Comparison of ENCODE assay signal across 1 cellular context in genomic region chr11:18322818-18323570, GRCh38.
TF ChIP-seq lines count a peak whose summit lies in the region.

No MANE protein-coding gene starts in this region.

TF ChIP-seq in K562, 482 proteins besides CTCF, POLR2A, EP300 and RAD21:
- TF ChIP-seq BHLHE40 (IDR thresholded peaks at IDR 0.05; ENCODE audit: low read length) (0 out of 2 replicates have a peak, but pooled peaks have one; percentile 29), L3MBTL2 (IDR thresholded peaks at IDR 0.05) (no peak), PKNOX1 (IDR thresholded peaks at IDR 0.05) (peak; percentile 84), SETDB1 (IDR thresholded peaks at IDR 0.05; ENCODE audit: low read length) (no peak), MGA (IDR thresholded peaks at IDR 0.05) (peak; percentile 10; the same call in 1 of the 2 replicates), YY1 (IDR thresholded peaks at IDR 0.05; ENCODE audit: borderline replicate concordance in 1 of 3, control insufficient read depth in 1 of 3, extremely low read depth in 1 of 3, insufficient read depth in 3 of 3, insufficient read length in 1 of 3, insufficient replicate concordance in 2 of 3, low read depth in 1 of 3, low read length in 2 of 3) (no peak), MAX (CRISPR knock-in tag; IDR thresholded peaks at IDR 0.05) (no peak), SNIP1 (IDR thresholded peaks at IDR 0.05; ENCODE audit: low read depth) (no peak), SIRT6 (IDR thresholded peaks at IDR 0.05; ENCODE audit: low read depth, low read length) (no peak), NR0B1 (IDR thresholded peaks at IDR 0.05; ENCODE audit: partially characterized antibody) (no peak), MXI1 (IDR thresholded peaks at IDR 0.05; ENCODE audit: low read depth, low read length) (peak; percentile 39; the same call in 1 of the 2 replicates), ZNF263 (CRISPR knock-in tag; IDR thresholded peaks at IDR 0.05; ENCODE audit: borderline replicate concordance) (no peak), PBX2 (CRISPR knock-in tag; IDR thresholded peaks at IDR 0.05; ENCODE audit: low read depth) (no peak), PBX2 (tag; conservative IDR thresholded peaks at IDR 0.05; ENCODE audit: low read depth) (0 out of 2 replicates have a peak, but pooled peaks have one; percentile 6), TEAD4 (IDR thresholded peaks at IDR 0.05; ENCODE audit: low read length) (peak; percentile 53; the same call in 1 of the 2 replicates), TEAD4 (CRISPR knock-in tag; IDR thresholded peaks at IDR 0.05; ENCODE audit: borderline replicate concordance) (no peak)
